ENCODE assay signal across 8 cellular contexts in genomic region chr5:119275146-119275872, GRCh38.
DNase-seq lines count a peak whose midpoint lies in the region; ATAC-seq and TF ChIP-seq lines count a peak whose summit lies in the region.

No MANE protein-coding gene starts in this region.

- POLR2A ChIA-PET in activated CD8-positive, alpha-beta T cell treated with anti-CD3 and anti-CD28 coated beads, Interleukin-2, amount 10 ng/mL, durations not matched to agents 7 days and 5 days (lab: Charles Lee), result interaction anchor here (0.7 to 2.5 kb wide), 7 partner anchors 8 to 63 kb away, joined by 3 to 8 read pairs (median 4); no protein-coding TSS in a partner anchor

- no peak for TF ChIP-seq CTCF in osteocyte (IDR thresholded peaks at IDR 0.05)

- H3K4me1 Mint-ChIP-seq in activated CD8-positive, alpha-beta T cell treated with anti-CD3 and anti-CD28 coated beads, Interleukin-2, amount 10 ng/mL, durations not matched to agents 7 days and 5 days (ENCODE audit: low read depth), result peaks cover 94% of the 10 kb centered on the region
- H3K4me1 Mint-ChIP-seq in osteocyte (ENCODE audit: unreplicated experiment), result peaks cover 35% of the 10 kb centered on the region

- H3K27me3 Mint-ChIP-seq in activated CD8-positive, alpha-beta T cell treated with anti-CD3 and anti-CD28 coated beads, Interleukin-2, amount 10 ng/mL, durations not matched to agents 7 days and 5 days (ENCODE audit: low read depth), result peaks cover 2% of the 10 kb centered on the region
- H3K27me3 Mint-ChIP-seq in osteocyte (ENCODE audit: unreplicated experiment), result no peaks in the 10 kb centered on the region

- peaks cover 76% of the 10 kb centered on the region for H3K36me3 Mint-ChIP-seq in activated CD8-positive, alpha-beta T cell treated with anti-CD3 and anti-CD28 coated beads, Interleukin-2, amount 10 ng/mL, durations not matched to agents 7 days and 5 days (ENCODE audit: low read depth)
- H3K36me3 Mint-ChIP-seq in osteocyte (ENCODE audit: unreplicated experiment), result no peaks in the 10 kb centered on the region

- peak overlapping the region; percentile 87 for H3K27ac Mint-ChIP-seq in activated CD8-positive, alpha-beta T cell treated with anti-CD3 and anti-CD28 coated beads, Interleukin-2, amount 10 ng/mL, durations not matched to agents 7 days and 5 days
- peak overlapping the region; percentile 83 for H3K27ac Mint-ChIP-seq in osteocyte (ENCODE audit: unreplicated experiment)

- DNase-seq in AG08396 (ENCODE audit: low spot score), result peak; percentile 12
- DNase-seq in activated CD8-positive, alpha-beta T cell treated with anti-CD3 and anti-CD28 coated beads, Interleukin-2, amount 10 ng/mL, durations not matched to agents 7 days and 5 days, result no peak
- DNase-seq in osteocyte (ENCODE audit: extremely low spot score, unreplicated experiment), result no peak
- no peak for DNase-seq in globus pallidus (ENCODE audit: low spot score)
- DNase-seq in DMS153 (lab: John Stamatoyannopoulos, UW), result no peak
- DNase-seq in HT-29 (ENCODE audit: low spot score), result no peak

- peak; percentile 27 for ATAC-seq in GM19395 (IDR thresholded peaks at IDR 0.05; ENCODE audit: unreplicated experiment)
- ATAC-seq in HG03432 (IDR thresholded peaks at IDR 0.05; ENCODE audit: unreplicated experiment), result peak; percentile 20
- no peak for ATAC-seq in activated CD8-positive, alpha-beta T cell treated with anti-CD3 and anti-CD28 coated beads, Interleukin-2, amount 10 ng/mL, durations not matched to agents 7 days and 5 days

- no peaks in the 10 kb centered on the region for H3K9me3 Mint-ChIP-seq in activated CD8-positive, alpha-beta T cell treated with anti-CD3 and anti-CD28 coated beads, Interleukin-2, amount 10 ng/mL, durations not matched to agents 7 days and 5 days (ENCODE audit: insufficient read depth)
- H3K9me3 Mint-ChIP-seq in osteocyte (ENCODE audit: unreplicated experiment), result no peaks in the 10 kb centered on the region

- CTCF ChIA-PET in activated CD8-positive, alpha-beta T cell treated with anti-CD3 and anti-CD28 coated beads, Interleukin-2, amount 10 ng/mL, durations not matched to agents 7 days and 5 days (lab: Charles Lee), result interaction anchor here (0.8 to 6.7 kb wide), 8 partner anchors 14 to 287 kb away, joined by 3 to 52 read pairs (median 4); partner anchors contain the start of gene DTWD2

- H3K4me3 Mint-ChIP-seq in activated CD8-positive, alpha-beta T cell treated with anti-CD3 and anti-CD28 coated beads, Interleukin-2, amount 10 ng/mL, durations not matched to agents 7 days and 5 days, result peak overlapping the region; percentile 75
- H3K4me3 Mint-ChIP-seq in osteocyte (ENCODE audit: unreplicated experiment), result no peak overlapping the region
